8 cellular contexts compared by ENCODE assay signal in the genomic region with DNA sequence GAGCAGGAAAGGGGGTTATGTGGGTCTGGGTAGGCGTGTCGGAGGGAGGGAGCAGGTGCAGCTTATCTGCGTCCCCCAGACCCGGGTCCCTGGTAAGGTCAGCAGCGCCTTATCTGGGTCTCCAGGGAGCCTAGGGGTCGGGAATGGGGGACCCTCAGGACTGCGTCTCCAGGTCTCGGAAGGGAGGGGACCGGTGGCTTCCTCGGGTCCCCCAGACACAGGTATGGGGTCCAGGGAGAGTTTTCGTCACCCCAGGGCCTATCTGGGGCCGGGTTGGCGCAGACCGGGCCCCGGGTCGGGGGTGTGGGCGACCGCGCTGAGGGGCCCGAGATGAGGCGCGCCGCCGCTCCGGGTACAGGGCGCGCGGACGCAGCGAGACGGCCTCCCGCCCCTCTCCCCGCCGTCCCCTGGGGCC. TPM values are rescaled to one million over a fixed set of nuclear protein-coding genes. Genes with fewer than 3 reads are reported as not detected.
DNase-seq lines count a peak whose midpoint lies in the region; ATAC-seq and TF ChIP-seq lines count a peak whose summit lies in the region.

No MANE protein-coding gene starts in this region.

- no peak for TF ChIP-seq POLR2A in sigmoid colon (IDR thresholded peaks at IDR 0.05)

- no peaks in the 10 kb centered on the region for H3K9me3 ChIP-seq in SU-DHL-6 (ENCODE audit: insufficient read depth, low read length)
- H3K9me3 ChIP-seq in sigmoid colon = no peaks in the 10 kb centered on the region

- peaks cover 9% of the 10 kb centered on the region; the same call in 1 of the 2 replicates for H3F3A ChIP-seq in SU-DHL-6 (ENCODE audit: insufficient read depth)

- H3K27ac ChIP-seq in SU-DHL-6 (ENCODE audit: low read depth, low read length) = peak overlapping the region; percentile 60
- H3K27ac ChIP-seq in sigmoid colon = peak overlapping the region; percentile 75 to 93 (median 85)

- H3K9me2 ChIP-seq in SU-DHL-6 (replicated peaks; ENCODE audit: insufficient read depth, low read length) = no peaks in the 10 kb centered on the region

- peak overlapping the region; percentile 90 for H3K9ac ChIP-seq in SU-DHL-6 (ENCODE audit: low read length)

- TF ChIP-seq CTCF in SU-DHL-6 (IDR thresholded peaks at IDR 0.05; ENCODE audit: insufficient read depth, low read length, poor library complexity, severe bottlenecking) = no peak
- TF ChIP-seq CTCF in fibroblast of the aortic adventitia (IDR thresholded peaks at IDR 0.05; ENCODE audit: insufficient read depth, low read length) = no peak
- no peak for TF ChIP-seq CTCF in sigmoid colon (IDR thresholded peaks at IDR 0.05)

- H3K27me3 ChIP-seq in SU-DHL-6 (ENCODE audit: low read length) (no peaks in the 10 kb centered on the region), sigmoid colon (no peaks in the 10 kb centered on the region)

- peaks cover 77% of the 10 kb centered on the region for H3K79me2 ChIP-seq in SU-DHL-6 (ENCODE audit: insufficient read depth, low read length)

- no peak for DNase-seq in fibroblast of the aortic adventitia (ENCODE audit: low read depth)
- DNase-seq in sigmoid colon = no peak
- DNase-seq in dedifferentiated amniotic fluid mesenchymal stem cell (ENCODE audit: extremely low spot score) = no peak
- DNase-seq in NCI-H526 treated with DMSO at 0.1 percent for 48 hours (lab: John Stamatoyannopoulos, UW) = no peak
- no peak for DNase-seq in epidermal melanocyte (ENCODE audit: insufficient read length, low spot score)

- peak overlapping the region; percentile 9 for H2AFZ ChIP-seq in SU-DHL-6 (ENCODE audit: low read depth, low read length, severe bottlenecking)

- peaks cover 9% of the 10 kb centered on the region; the same call in 1 of the 2 replicates for H4K20me1 ChIP-seq in SU-DHL-6 (ENCODE audit: low read depth, low read length)

- H3K4me2 ChIP-seq in SU-DHL-6 (ENCODE audit: low read depth, low read length, poor library complexity, severe bottlenecking) = peak overlapping the region; percentile 89

- WGBS in sigmoid colon, 2 donors = 0% methylated on average over 34 of the region's 34 CpGs

- H3K4me3 ChIP-seq in SU-DHL-6 (ENCODE audit: insufficient read depth, low read length, poor library complexity, severe bottlenecking) (peak overlapping the region; percentile 93), fibroblast of the aortic adventitia (ENCODE audit: low read depth, low read length) (peak overlapping the region; percentile 96), sigmoid colon (peak overlapping the region; percentile 70 to 100 (median 86))

- H3K4me1 ChIP-seq in sigmoid colon = peaks cover 0 to 60% (median 54%) of the 10 kb centered on the region in 4 donors

- peaks cover 3% of the 10 kb centered on the region; the same call in 1 of the 2 replicates for H3K36me3 ChIP-seq in SU-DHL-6 (ENCODE audit: low read length)
- peaks cover 0 to 24% (median 0%) of the 10 kb centered on the region in 4 donors for H3K36me3 ChIP-seq in sigmoid colon

- intact Hi-C loops in sigmoid colon (cut with DNase I) = loop anchor here (2.0 to 10.0 kb wide), 4 partner anchors 70 to 278 kb away; partner anchors contain the start of genes KIF3B and TM9SF4

- peak; percentile 22 for ATAC-seq in GM18517 (IDR thresholded peaks at IDR 0.05; ENCODE audit: unreplicated experiment)
- ATAC-seq in HG02623 (IDR thresholded peaks at IDR 0.05; ENCODE audit: unreplicated experiment) = peak; percentile 6

- TF ChIP-seq EP300 in sigmoid colon (IDR thresholded peaks at IDR 0.05) = no peak

RNA-seq across cellular contexts. Expression of gene PLAGL2, which starts 0.3 kb away (rescaled TPM):
- total RNA-seq in fibroblast of the aortic adventitia (ENCODE audit: low replicate concordance) = 1.8 and 4.2 TPM in 2 replicates
- 1 to 10 TPM; 3.3 to 5.6 (median 4.6) TPM for total RNA-seq in sigmoid colon
- 10 to 100 TPM in 1 of 3 donors, 1 to 10 TPM in 2; 3.0 to 12.5 (median 8.1) TPM for polyA plus RNA-seq in sigmoid colon

RNA-seq across cellular contexts. Expression of gene POFUT1, which starts 0.5 kb away (rescaled TPM):
- total RNA-seq in fibroblast of the aortic adventitia (ENCODE audit: low replicate concordance) (15.2 and 47.8 TPM in 2 replicates), sigmoid colon (10 to 100 TPM; 23.5 to 31.6 (median 27.8) TPM)
- polyA plus RNA-seq in sigmoid colon = 10 to 100 TPM in 2 of 3 donors, 1 to 10 TPM in 1; 7.2 to 25.3 (median 10.6) TPM
